In the genomic region with DNA sequence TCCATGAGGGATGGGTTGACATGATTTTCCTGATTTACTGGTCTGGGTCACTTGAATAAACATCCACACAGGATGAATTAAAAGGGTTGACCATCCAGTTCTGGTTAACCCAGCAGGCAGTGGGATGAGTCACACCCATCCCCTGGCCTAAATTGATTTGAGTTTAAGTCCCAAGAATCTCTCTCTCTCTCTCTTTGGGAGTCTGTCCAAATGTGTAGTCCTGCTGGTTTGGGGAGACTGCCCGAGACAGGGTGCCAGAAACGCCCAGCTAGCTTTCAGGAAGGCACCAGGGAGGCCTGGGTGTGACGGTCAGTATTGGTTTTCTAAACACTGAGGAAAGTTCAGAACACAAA, we compare ENCODE assay signal across 16 cellular contexts. TPM values are rescaled to one million over a fixed set of nuclear protein-coding genes. Genes with fewer than 3 reads are reported as not detected.
DNase-seq lines count a peak whose midpoint lies in the region; ATAC-seq and TF ChIP-seq lines count a peak whose summit lies in the region.
"Had no signal": no experiment of that assay in that cellular context is flagged by ENCODE, and none has a peak within 500 bp of the region (broad histone marks: within the 10 kb centered on the region; RNA-seq: fewer than 3 reads in every experiment).

No MANE protein-coding gene starts in this region.

- H3K27me3 ChIP-seq in MG63 = no peaks in the 10 kb centered on the region
- H3K27me3 ChIP-seq: cardiac muscle cell, transverse colon had no signal

- CTCF ChIA-PET in activated naive CD4-positive, alpha-beta T cell treated with anti-CD3 and anti-CD28 coated beads, Interleukin-2, amount 10 ng/mL, durations not matched to agents 7 days and 5 days (lab: Charles Lee) = no interaction called here

- DNase-seq in ELR (ENCODE audit: low read depth) (peak; percentile 19), MG63 (peak; percentile 92), choroid plexus epithelial cell (ENCODE audit: low read depth) (peak; percentile 47), myocyte (ENCODE audit: low read depth) (peak; percentile 91), NCI-H345 (lab: John Stamatoyannopoulos, UW) (no peak)
- DNase-seq in activated naive CD4-positive, alpha-beta T cell treated with anti-CD3 and anti-CD28 coated beads, Interleukin-2, amount 10 ng/mL, durations not matched to agents 7 days and 5 days = no peak
- no peak for DNase-seq in stimulated activated naive B cell treated with anti-CD40 and anti-IgM and Interleukin-4, amounts not matched to agents 10 μg/mL and 1 μg/mL and 100 μg/mL, for 72 hours
- DNase-seq: activated effector memory CD4-positive, alpha-beta T cell treated with anti-CD3 and anti-CD28 coated beads, Interleukin-2, amount 50 U/mL, for 16 hours; KG1; NCI-H510A treated with DMSO at 0.1 percent for 48 hours; stimulated activated CD4-positive, alpha-beta T cell treated with anti-CD3 and anti-CD28 coated beads, Interleukin-2, amount 100 ng/mL, for 24 hours; T1000; transverse colon had no signal

- no peaks in the 10 kb centered on the region for H3K36me3 ChIP-seq in MG63
- H3K36me3 ChIP-seq: cardiac muscle cell, transverse colon had no signal

- no peaks in the 10 kb centered on the region for H3K4me1 Mint-ChIP-seq in activated naive CD4-positive, alpha-beta T cell treated with anti-CD3 and anti-CD28 coated beads, Interleukin-2, amount 10 ng/mL, durations not matched to agents 7 days and 5 days
- no peaks in the 10 kb centered on the region for H3K4me1 Mint-ChIP-seq in stimulated activated naive B cell treated with anti-CD40 and anti-IgM and Interleukin-4, amounts not matched to agents 10 μg/mL and 1 μg/mL and 100 μg/mL, for 72 hours

- H3K4me3 Mint-ChIP-seq in activated naive CD4-positive, alpha-beta T cell treated with anti-CD3 and anti-CD28 coated beads, Interleukin-2, amount 10 ng/mL, durations not matched to agents 7 days and 5 days = no peak overlapping the region
- no peak overlapping the region for H3K4me3 Mint-ChIP-seq in stimulated activated naive B cell treated with anti-CD40 and anti-IgM and Interleukin-4, amounts not matched to agents 10 μg/mL and 1 μg/mL and 100 μg/mL, for 72 hours
- H3K4me3 Mint-ChIP-seq: natural killer cell treated with Interleukin-12 subunit alpha and Interleukin-12 subunit beta and Interleukin-15 and Interleukin-18, amount 100 ng/mL, for 72 hours had no signal

- no peaks in the 10 kb centered on the region for H3K36me3 Mint-ChIP-seq in activated naive CD4-positive, alpha-beta T cell treated with anti-CD3 and anti-CD28 coated beads, Interleukin-2, amount 10 ng/mL, durations not matched to agents 7 days and 5 days
- no peaks in the 10 kb centered on the region for H3K36me3 Mint-ChIP-seq in stimulated activated naive B cell treated with anti-CD40 and anti-IgM and Interleukin-4, amounts not matched to agents 10 μg/mL and 1 μg/mL and 100 μg/mL, for 72 hours
- H3K36me3 Mint-ChIP-seq: natural killer cell treated with Interleukin-12 subunit alpha and Interleukin-12 subunit beta and Interleukin-15 and Interleukin-18, amount 100 ng/mL, for 72 hours had no signal

- H3K27me3 Mint-ChIP-seq in activated naive CD4-positive, alpha-beta T cell treated with anti-CD3 and anti-CD28 coated beads, Interleukin-2, amount 10 ng/mL, durations not matched to agents 7 days and 5 days = peaks cover 35% of the 10 kb centered on the region
- no peaks in the 10 kb centered on the region for H3K27me3 Mint-ChIP-seq in stimulated activated naive B cell treated with anti-CD40 and anti-IgM and Interleukin-4, amounts not matched to agents 10 μg/mL and 1 μg/mL and 100 μg/mL, for 72 hours

- H3K9me3 ChIP-seq in MG63 = no peaks in the 10 kb centered on the region
- H3K9me3 ChIP-seq: transverse colon had no signal

- no peaks in the 10 kb centered on the region for H3K9me3 Mint-ChIP-seq in activated naive CD4-positive, alpha-beta T cell treated with anti-CD3 and anti-CD28 coated beads, Interleukin-2, amount 10 ng/mL, durations not matched to agents 7 days and 5 days
- no peaks in the 10 kb centered on the region for H3K9me3 Mint-ChIP-seq in stimulated activated naive B cell treated with anti-CD40 and anti-IgM and Interleukin-4, amounts not matched to agents 10 μg/mL and 1 μg/mL and 100 μg/mL, for 72 hours
- H3K9me3 Mint-ChIP-seq: natural killer cell treated with Interleukin-12 subunit alpha and Interleukin-12 subunit beta and Interleukin-15 and Interleukin-18, amount 100 ng/mL, for 72 hours had no signal

- ATAC-seq in GM21529 (IDR thresholded peaks at IDR 0.05; ENCODE audit: unreplicated experiment) = no peak
- ATAC-seq in stimulated activated naive B cell treated with anti-CD40 and anti-IgM and Interleukin-4, amounts not matched to agents 10 μg/mL and 1 μg/mL and 100 μg/mL, for 72 hours (replicated peaks) = no peak
- ATAC-seq: natural killer cell treated with Interleukin-12 subunit alpha and Interleukin-12 subunit beta and Interleukin-15 and Interleukin-18, amount 100 ng/mL, for 72 hours had no signal

- H3K4me3 ChIP-seq in MG63 = no peak overlapping the region
- H3K4me3 ChIP-seq in choroid plexus epithelial cell (ENCODE audit: low read depth, low read length) = no peak overlapping the region
- H3K4me3 ChIP-seq: cardiac muscle cell, transverse colon had no signal

- TF ChIP-seq CTCF in choroid plexus epithelial cell (conservative IDR thresholded peaks at IDR 0.05; ENCODE audit: low read depth, low read length) = no peak

- no peak overlapping the region for H3K27ac Mint-ChIP-seq in activated naive CD4-positive, alpha-beta T cell treated with anti-CD3 and anti-CD28 coated beads, Interleukin-2, amount 10 ng/mL, durations not matched to agents 7 days and 5 days
- no peak overlapping the region for H3K27ac Mint-ChIP-seq in stimulated activated naive B cell treated with anti-CD40 and anti-IgM and Interleukin-4, amounts not matched to agents 10 μg/mL and 1 μg/mL and 100 μg/mL, for 72 hours
- H3K27ac Mint-ChIP-seq: natural killer cell treated with Interleukin-12 subunit alpha and Interleukin-12 subunit beta and Interleukin-15 and Interleukin-18, amount 100 ng/mL, for 72 hours had no signal

RNA-seq across cellular contexts. Expression of gene SCPEP1, which starts 38.8 kb away (rescaled TPM):
- 55.6 and 96.0 TPM in 2 replicates for total RNA-seq in MG63 (2014; rRNA removed; shearing (Covaris generic); ENCODE audit: low replicate concordance)
- total RNA-seq in myocyte = 59.6 and 71.6 TPM in 2 replicates
- 92.6 TPM for polyA plus RNA-seq in myocyte (2012)

RNA-seq across cellular contexts. Expression of gene COIL, which starts 55.9 kb away (rescaled TPM):
- 14.2 and 19.3 TPM in 2 replicates for total RNA-seq in MG63 (2014; rRNA removed; shearing (Covaris generic); ENCODE audit: low replicate concordance)
- total RNA-seq in myocyte = 16.7 and 18.8 TPM in 2 replicates
- 8.1 TPM for polyA plus RNA-seq in myocyte (2012)

Comparison
In these comparisons a context has a peak if more than half of its experiments do, and no peak if none do; other contexts are left out.
1. DNase-seq: peak in ELR (single experiment), MG63 (single experiment), choroid plexus epithelial cell (single experiment) and myocyte (single experiment); none in activated naive CD4-positive, alpha-beta T cell treated with anti-CD3 and anti-CD28 coated beads, Interleukin-2, amount 10 ng/mL, durations not matched to agents 7 days and 5 days (single experiment), NCI-H345 (single experiment) and stimulated activated naive B cell treated with anti-CD40 and anti-IgM and Interleukin-4, amounts not matched to agents 10 μg/mL and 1 μg/mL and 100 μg/mL, for 72 hours (single experiment).